9 cellular contexts compared by ENCODE assay signal in genomic region chr1:2212167-2212541, GRCh38. TPM values are rescaled to one million over a fixed set of nuclear protein-coding genes. Genes with fewer than 3 reads are reported as not detected.
DNase-seq lines count a peak whose midpoint lies in the region; ATAC-seq and TF ChIP-seq lines count a peak whose summit lies in the region.
"Had no signal": no experiment of that assay in that cellular context is flagged by ENCODE, and none has a peak within 500 bp of the region (broad histone marks: within the 10 kb centered on the region; RNA-seq: fewer than 3 reads in every experiment).

No MANE protein-coding gene starts in this region.

- H3K36me3 Mint-ChIP-seq in brain = no peaks in the 10 kb centered on the region
- no peaks in the 10 kb centered on the region for H3K36me3 Mint-ChIP-seq in activated T-cell treated with anti-CD3 and anti-CD28 coated beads, Interleukin-2, amount 50 U/mL, for 4 hours (ENCODE audit: insufficient read depth)
- H3K36me3 Mint-ChIP-seq: activated naive CD8-positive, alpha-beta T cell treated with anti-CD3 and anti-CD28 coated beads, Interleukin-2, amount 10 ng/mL, durations not matched to agents 7 days and 5 days had no signal

- H3K79me2 ChIP-seq in MM.1S (ENCODE audit: low read length) = no peaks in the 10 kb centered on the region

- DNase-seq in H7 = no peak
- no peak for DNase-seq in cerebellum (ENCODE audit: low spot score)
- no peak for DNase-seq in activated T-cell treated with anti-CD3 and anti-CD28 coated beads, Interleukin-2, amount 50 U/mL, for 4 hours
- no peak for DNase-seq in MM.1S

- peaks cover 52% of the 10 kb centered on the region for H3K4me1 Mint-ChIP-seq in brain
- peaks cover 8% of the 10 kb centered on the region for H3K4me1 Mint-ChIP-seq in activated T-cell treated with anti-CD3 and anti-CD28 coated beads, Interleukin-2, amount 50 U/mL, for 4 hours (ENCODE audit: low read depth)
- H3K4me1 Mint-ChIP-seq: activated naive CD8-positive, alpha-beta T cell treated with anti-CD3 and anti-CD28 coated beads, Interleukin-2, amount 10 ng/mL, durations not matched to agents 7 days and 5 days had no signal

- H3K9ac ChIP-seq in iPS-15b (ENCODE audit: low read depth, low read length) (peak overlapping the region; percentile 37), skeletal muscle tissue (ENCODE audit: low read depth in 1 of 3, low read length in 3 of 3) (peak overlapping the region; percentile 74 to 86 (median 76)), MM.1S (ENCODE audit: low read length) (no peak overlapping the region)

- H3K9me3 ChIP-seq in iPS-15b (ENCODE audit: control insufficient read depth, insufficient read depth, low read length) (no peaks in the 10 kb centered on the region), skeletal muscle tissue (ENCODE audit: control insufficient read depth in 3 of 3, low read length in 3 of 3) (no peaks in the 10 kb centered on the region), MM.1S (replicated peaks; ENCODE audit: insufficient read depth, low read length) (no peaks in the 10 kb centered on the region)

- H3K9me3 Mint-ChIP-seq in brain = no peaks in the 10 kb centered on the region
- no peaks in the 10 kb centered on the region for H3K9me3 Mint-ChIP-seq in activated T-cell treated with anti-CD3 and anti-CD28 coated beads, Interleukin-2, amount 50 U/mL, for 4 hours
- H3K9me3 Mint-ChIP-seq: activated naive CD8-positive, alpha-beta T cell treated with anti-CD3 and anti-CD28 coated beads, Interleukin-2, amount 10 ng/mL, durations not matched to agents 7 days and 5 days had no signal

- peaks cover 7% of the 10 kb centered on the region for H3K27me3 Mint-ChIP-seq in brain
- no peaks in the 10 kb centered on the region for H3K27me3 Mint-ChIP-seq in activated T-cell treated with anti-CD3 and anti-CD28 coated beads, Interleukin-2, amount 50 U/mL, for 4 hours (ENCODE audit: low read depth)
- H3K27me3 Mint-ChIP-seq: activated naive CD8-positive, alpha-beta T cell treated with anti-CD3 and anti-CD28 coated beads, Interleukin-2, amount 10 ng/mL, durations not matched to agents 7 days and 5 days had no signal

- H3K4me3 ChIP-seq in H7 (ENCODE audit: insufficient read depth, low read depth, low read length) = peak overlapping the region; percentile 10; the same call in 1 of the 2 replicates
- no peak overlapping the region for H3K4me3 ChIP-seq in iPS-15b (ENCODE audit: low read depth, low read length)
- H3K4me3 ChIP-seq in skeletal muscle tissue (ENCODE audit: low read length in 3 of 3) = peak overlapping the region in 2 of 3 donors; percentile 38 to 54
- H3K4me3 ChIP-seq in MM.1S (ENCODE audit: low read length) = no peak overlapping the region

- H4K20me1 ChIP-seq in MM.1S (ENCODE audit: insufficient read depth, low read length) = no peaks in the 10 kb centered on the region

- no peak for ATAC-seq in HG03442 (IDR thresholded peaks at IDR 0.05; ENCODE audit: unreplicated experiment)
- no peak for ATAC-seq in activated T-cell treated with anti-CD3 and anti-CD28 coated beads, Interleukin-2, amount 50 U/mL, for 4 hours

- no peak overlapping the region for H2AFZ ChIP-seq in MM.1S (ENCODE audit: low read length)

- peak overlapping the region; percentile 72 to 95 (median 90) for H3K27ac Mint-ChIP-seq in brain

- H3K36me3 ChIP-seq in H7 (replicated peaks; ENCODE audit: control insufficient read depth, insufficient read depth, low read length) = no peaks in the 10 kb centered on the region
- H3K36me3 ChIP-seq in iPS-15b (ENCODE audit: control insufficient read depth, insufficient read depth, low read length) = no peaks in the 10 kb centered on the region
- H3K36me3 ChIP-seq in skeletal muscle tissue (ENCODE audit: control insufficient read depth in 3 of 3, insufficient read depth in 3 of 3, low read length in 3 of 3) = no peaks in the 10 kb centered on the region
- no peaks in the 10 kb centered on the region for H3K36me3 ChIP-seq in MM.1S (replicated peaks; ENCODE audit: insufficient read depth, low read length)

- peak overlapping the region in 2 of 5 experiments; percentile 57 to 65 for H3K4me3 Mint-ChIP-seq in brain
- no peak overlapping the region for H3K4me3 Mint-ChIP-seq in activated T-cell treated with anti-CD3 and anti-CD28 coated beads, Interleukin-2, amount 50 U/mL, for 4 hours

- H3K27me3 ChIP-seq in H7 (ENCODE audit: control insufficient read depth, insufficient read depth, low read length) = no peaks in the 10 kb centered on the region
- H3K27me3 ChIP-seq in iPS-15b (ENCODE audit: control insufficient read depth, insufficient read depth, low read length) = no peaks in the 10 kb centered on the region
- H3K27me3 ChIP-seq in skeletal muscle tissue (ENCODE audit: control insufficient read depth in 3 of 3, insufficient read depth in 3 of 3, low read length in 3 of 3) = no peaks in the 10 kb centered on the region
- H3K27me3 ChIP-seq in MM.1S (replicated peaks; ENCODE audit: insufficient read depth, low read length) = peaks cover 87% of the 10 kb centered on the region

- no peaks in the 10 kb centered on the region for H3K9me2 ChIP-seq in MM.1S (replicated peaks; ENCODE audit: insufficient read depth, low read length)

- TF ChIP-seq CTCF in brain (conservative IDR thresholded peaks at IDR 0.05) = no peak
- TF ChIP-seq CTCF in MM.1S (IDR thresholded peaks at IDR 0.05; ENCODE audit: low read length) = no peak

- H3K27ac ChIP-seq in skeletal muscle tissue (ENCODE audit: low read depth, low read length) = peak overlapping the region; percentile 96
- no peak overlapping the region for H3K27ac ChIP-seq in MM.1S (ENCODE audit: low read length)

- no peaks in the 10 kb centered on the region for H3K4me1 ChIP-seq in iPS-15b (ENCODE audit: control insufficient read depth, insufficient read depth, low read length)
- H3K4me1 ChIP-seq in skeletal muscle tissue (ENCODE audit: control insufficient read depth in 3 of 3, insufficient read depth in 3 of 3, low read length in 3 of 3) = peaks cover 53 to 55% (median 54%) of the 10 kb centered on the region in 3 donors
- peaks cover 6% of the 10 kb centered on the region; the same call in 1 of the 2 replicates for H3K4me1 ChIP-seq in MM.1S (ENCODE audit: low read length)

- no peak overlapping the region for H3K4me2 ChIP-seq in MM.1S (ENCODE audit: low read depth, low read length)

- no peaks in the 10 kb centered on the region for H3F3A ChIP-seq in MM.1S (ENCODE audit: insufficient read depth, low read length)

RNA-seq across cellular contexts. Expression of gene SKI, which starts 16.0 kb away (rescaled TPM):
- total RNA-seq in H7 (2014; rRNA removed; shearing (Covaris generic)) = 29.2 and 29.9 TPM in 2 replicates
- polyA plus RNA-seq in brain (ENCODE audit: insufficient read depth, low read depth, low replicate concordance) = 48.5 TPM
- total RNA-seq in skeletal muscle tissue = 19.3 TPM
- total RNA-seq in cerebellum = 23.4 TPM
- 10 to 100 TPM; 43.8 to 45.2 (median 44.7) TPM for total RNA-seq in activated T-cell treated with anti-CD3 and anti-CD28 coated beads, Interleukin-2, amount 50 U/mL, for 4 hours

RNA-seq across cellular contexts. Expression of gene FAAP20, which starts 17.6 kb away (rescaled TPM):
- total RNA-seq in H7 (2014; rRNA removed; shearing (Covaris generic)) = 60.5 and 69.9 TPM in 2 replicates
- polyA plus RNA-seq in brain (ENCODE audit: insufficient read depth, low read depth, low replicate concordance) = 112 TPM
- 13.0 TPM for total RNA-seq in skeletal muscle tissue
- total RNA-seq in cerebellum = 14.0 TPM
- 10 to 100 TPM; 67.8 to 82.3 (median 69.9) TPM for total RNA-seq in activated T-cell treated with anti-CD3 and anti-CD28 coated beads, Interleukin-2, amount 50 U/mL, for 4 hours

Comparison
In these comparisons a context has a peak if more than half of its experiments do, and no peak if none do; other contexts are left out.
1. H3K4me3 ChIP-seq: peak in H7 (single experiment) and skeletal muscle tissue (2 of 3); none in iPS-15b (single experiment) and MM.1S (single experiment).